Comparison of ENCODE assay signal across 1 cellular context in the genomic region with DNA sequence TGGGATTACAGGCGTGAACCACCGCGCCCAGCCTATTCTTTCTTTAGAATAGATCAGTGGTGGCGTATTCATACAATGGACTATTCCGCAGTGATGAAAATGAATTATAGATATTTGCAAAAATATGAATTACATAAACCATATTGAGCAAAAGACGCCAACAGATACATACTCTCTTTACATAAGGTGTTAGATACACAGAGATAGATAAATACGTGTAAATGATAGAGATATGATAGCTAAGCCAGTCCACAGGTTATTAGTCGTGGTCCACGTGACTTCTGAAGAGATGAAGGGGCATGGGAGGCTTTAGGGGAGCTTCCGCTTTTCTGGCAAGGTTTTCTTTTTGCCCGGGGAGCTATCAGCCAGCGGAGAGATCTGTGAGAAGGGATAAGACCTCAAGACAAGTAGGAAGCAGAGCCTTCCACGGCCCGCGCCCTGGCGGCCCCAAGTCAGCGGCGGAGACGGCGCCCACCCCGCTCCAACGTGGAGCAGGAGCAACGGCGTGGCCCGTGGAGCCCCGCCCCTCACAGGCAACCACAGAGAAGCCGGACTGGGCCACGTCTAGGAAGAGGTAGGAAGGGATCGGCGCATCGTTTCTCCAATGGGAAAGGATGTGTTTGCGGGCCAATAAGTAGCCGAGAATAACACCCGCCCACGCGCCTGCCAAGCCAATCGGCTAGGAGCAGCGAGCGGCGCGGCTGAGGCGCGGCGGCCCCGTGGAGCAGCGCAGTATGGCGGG.
TF ChIP-seq lines count a peak whose summit lies in the region.

A gene (plus strand): TSS at position 704 of the 742 bp plus-strand sequence. CDS start 31 bp downstream, at position 735.

TF ChIP-seq in K562, 482 proteins besides CTCF, POLR2A, EP300 and RAD21 (continued from another document and continues in another):
- TF ChIP-seq, protein P1, sequence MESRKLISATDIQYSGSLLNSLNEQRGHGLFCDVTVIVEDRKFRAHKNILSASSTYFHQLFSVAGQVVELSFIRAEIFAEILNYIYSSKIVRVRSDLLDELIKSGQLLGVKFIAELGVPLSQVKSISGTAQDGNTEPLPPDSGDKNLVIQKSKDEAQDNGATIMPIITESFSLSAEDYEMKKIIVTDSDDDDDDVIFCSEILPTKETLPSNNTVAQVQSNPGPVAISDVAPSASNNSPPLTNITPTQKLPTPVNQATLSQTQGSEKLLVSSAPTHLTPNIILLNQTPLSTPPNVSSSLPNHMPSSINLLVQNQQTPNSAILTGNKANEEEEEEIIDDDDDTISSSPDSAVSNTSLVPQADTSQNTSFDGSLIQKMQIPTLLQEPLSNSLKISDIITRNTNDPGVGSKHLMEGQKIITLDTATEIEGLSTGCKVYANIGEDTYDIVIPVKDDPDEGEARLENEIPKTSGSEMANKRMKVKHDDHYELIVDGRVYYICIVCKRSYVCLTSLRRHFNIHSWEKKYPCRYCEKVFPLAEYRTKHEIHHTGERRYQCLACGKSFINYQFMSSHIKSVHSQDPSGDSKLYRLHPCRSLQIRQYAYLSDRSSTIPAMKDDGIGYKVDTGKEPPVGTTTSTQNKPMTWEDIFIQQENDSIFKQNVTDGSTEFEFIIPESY (CRISPR knock-in tag; IDR thresholded peaks at IDR 0.05) = no peak; the same call in 1 of the 2 replicates
- TF ChIP-seq, protein P2, sequence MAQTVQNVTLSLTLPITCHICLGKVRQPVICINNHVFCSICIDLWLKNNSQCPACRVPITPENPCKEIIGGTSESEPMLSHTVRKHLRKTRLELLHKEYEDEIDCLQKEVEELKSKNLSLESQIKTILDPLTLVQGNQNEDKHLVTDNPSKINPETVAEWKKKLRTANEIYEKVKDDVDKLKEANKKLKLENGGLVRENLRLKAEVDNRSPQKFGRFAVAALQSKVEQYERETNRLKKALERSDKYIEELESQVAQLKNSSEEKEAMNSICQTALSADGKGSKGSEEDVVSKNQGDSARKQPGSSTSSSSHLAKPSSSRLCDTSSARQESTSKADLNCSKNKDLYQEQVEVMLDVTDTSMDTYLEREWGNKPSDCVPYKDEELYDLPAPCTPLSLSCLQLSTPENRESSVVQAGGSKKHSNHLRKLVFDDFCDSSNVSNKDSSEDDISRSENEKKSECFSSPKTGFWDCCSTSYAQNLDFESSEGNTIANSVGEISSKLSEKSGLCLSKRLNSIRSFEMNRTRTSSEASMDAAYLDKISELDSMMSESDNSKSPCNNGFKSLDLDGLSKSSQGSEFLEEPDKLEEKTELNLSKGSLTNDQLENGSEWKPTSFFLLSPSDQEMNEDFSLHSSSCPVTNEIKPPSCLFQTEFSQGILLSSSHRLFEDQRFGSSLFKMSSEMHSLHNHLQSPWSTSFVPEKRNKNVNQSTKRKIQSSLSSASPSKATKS (CRISPR knock-in tag; IDR thresholded peaks at IDR 0.05) = no peak
- no peak for TF ChIP-seq PHF21A (IDR thresholded peaks at IDR 0.05; ENCODE audit: borderline replicate concordance, low read depth)
- TF ChIP-seq, protein P3, sequence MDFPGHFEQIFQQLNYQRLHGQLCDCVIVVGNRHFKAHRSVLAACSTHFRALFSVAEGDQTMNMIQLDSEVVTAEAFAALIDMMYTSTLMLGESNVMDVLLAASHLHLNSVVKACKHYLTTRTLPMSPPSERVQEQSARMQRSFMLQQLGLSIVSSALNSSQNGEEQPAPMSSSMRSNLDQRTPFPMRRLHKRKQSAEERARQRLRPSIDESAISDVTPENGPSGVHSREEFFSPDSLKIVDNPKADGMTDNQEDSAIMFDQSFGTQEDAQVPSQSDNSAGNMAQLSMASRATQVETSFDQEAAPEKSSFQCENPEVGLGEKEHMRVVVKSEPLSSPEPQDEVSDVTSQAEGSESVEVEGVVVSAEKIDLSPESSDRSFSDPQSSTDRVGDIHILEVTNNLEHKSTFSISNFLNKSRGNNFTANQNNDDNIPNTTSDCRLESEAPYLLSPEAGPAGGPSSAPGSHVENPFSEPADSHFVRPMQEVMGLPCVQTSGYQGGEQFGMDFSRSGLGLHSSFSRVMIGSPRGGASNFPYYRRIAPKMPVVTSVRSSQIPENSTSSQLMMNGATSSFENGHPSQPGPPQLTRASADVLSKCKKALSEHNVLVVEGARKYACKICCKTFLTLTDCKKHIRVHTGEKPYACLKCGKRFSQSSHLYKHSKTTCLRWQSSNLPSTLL (IDR thresholded peaks at IDR 0.05) = no peak
- no peak for TF ChIP-seq ZNF253 (CRISPR knock-in tag; conservative IDR thresholded peaks at IDR 0.05)
- no peak for TF ChIP-seq STAT5B (CRISPR knock-in tag; IDR thresholded peaks at IDR 0.05)
- no peak for TF ChIP-seq FOXK1 (CRISPR knock-in tag; IDR thresholded peaks at IDR 0.05; ENCODE audit: borderline replicate concordance)
- TF ChIP-seq, protein P4, sequence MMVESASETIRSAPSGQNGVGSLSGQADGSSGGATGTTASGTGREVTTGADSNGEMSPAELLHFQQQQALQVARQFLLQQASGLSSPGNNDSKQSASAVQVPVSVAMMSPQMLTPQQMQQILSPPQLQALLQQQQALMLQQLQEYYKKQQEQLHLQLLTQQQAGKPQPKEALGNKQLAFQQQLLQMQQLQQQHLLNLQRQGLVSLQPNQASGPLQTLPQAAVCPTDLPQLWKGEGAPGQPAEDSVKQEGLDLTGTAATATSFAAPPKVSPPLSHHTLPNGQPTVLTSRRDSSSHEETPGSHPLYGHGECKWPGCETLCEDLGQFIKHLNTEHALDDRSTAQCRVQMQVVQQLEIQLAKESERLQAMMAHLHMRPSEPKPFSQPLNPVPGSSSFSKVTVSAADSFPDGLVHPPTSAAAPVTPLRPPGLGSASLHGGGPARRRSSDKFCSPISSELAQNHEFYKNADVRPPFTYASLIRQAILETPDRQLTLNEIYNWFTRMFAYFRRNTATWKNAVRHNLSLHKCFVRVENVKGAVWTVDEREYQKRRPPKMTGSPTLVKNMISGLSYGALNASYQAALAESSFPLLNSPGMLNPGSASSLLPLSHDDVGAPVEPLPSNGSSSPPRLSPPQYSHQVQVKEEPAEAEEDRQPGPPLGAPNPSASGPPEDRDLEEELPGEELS (CRISPR knock-in tag; IDR thresholded peaks at IDR 0.05; ENCODE audit: borderline replicate concordance) = no peak
- TF ChIP-seq PCBP2 (IDR thresholded peaks at IDR 0.05; ENCODE audit: low read depth, low read length, poor library complexity, severe bottlenecking) = no peak
- TF ChIP-seq HMG20B (CRISPR knock-in tag; IDR thresholded peaks at IDR 0.05) = no peak
- TF ChIP-seq TAL1 (IDR thresholded peaks at IDR 0.05) = no peak
- TF ChIP-seq, protein P5, sequence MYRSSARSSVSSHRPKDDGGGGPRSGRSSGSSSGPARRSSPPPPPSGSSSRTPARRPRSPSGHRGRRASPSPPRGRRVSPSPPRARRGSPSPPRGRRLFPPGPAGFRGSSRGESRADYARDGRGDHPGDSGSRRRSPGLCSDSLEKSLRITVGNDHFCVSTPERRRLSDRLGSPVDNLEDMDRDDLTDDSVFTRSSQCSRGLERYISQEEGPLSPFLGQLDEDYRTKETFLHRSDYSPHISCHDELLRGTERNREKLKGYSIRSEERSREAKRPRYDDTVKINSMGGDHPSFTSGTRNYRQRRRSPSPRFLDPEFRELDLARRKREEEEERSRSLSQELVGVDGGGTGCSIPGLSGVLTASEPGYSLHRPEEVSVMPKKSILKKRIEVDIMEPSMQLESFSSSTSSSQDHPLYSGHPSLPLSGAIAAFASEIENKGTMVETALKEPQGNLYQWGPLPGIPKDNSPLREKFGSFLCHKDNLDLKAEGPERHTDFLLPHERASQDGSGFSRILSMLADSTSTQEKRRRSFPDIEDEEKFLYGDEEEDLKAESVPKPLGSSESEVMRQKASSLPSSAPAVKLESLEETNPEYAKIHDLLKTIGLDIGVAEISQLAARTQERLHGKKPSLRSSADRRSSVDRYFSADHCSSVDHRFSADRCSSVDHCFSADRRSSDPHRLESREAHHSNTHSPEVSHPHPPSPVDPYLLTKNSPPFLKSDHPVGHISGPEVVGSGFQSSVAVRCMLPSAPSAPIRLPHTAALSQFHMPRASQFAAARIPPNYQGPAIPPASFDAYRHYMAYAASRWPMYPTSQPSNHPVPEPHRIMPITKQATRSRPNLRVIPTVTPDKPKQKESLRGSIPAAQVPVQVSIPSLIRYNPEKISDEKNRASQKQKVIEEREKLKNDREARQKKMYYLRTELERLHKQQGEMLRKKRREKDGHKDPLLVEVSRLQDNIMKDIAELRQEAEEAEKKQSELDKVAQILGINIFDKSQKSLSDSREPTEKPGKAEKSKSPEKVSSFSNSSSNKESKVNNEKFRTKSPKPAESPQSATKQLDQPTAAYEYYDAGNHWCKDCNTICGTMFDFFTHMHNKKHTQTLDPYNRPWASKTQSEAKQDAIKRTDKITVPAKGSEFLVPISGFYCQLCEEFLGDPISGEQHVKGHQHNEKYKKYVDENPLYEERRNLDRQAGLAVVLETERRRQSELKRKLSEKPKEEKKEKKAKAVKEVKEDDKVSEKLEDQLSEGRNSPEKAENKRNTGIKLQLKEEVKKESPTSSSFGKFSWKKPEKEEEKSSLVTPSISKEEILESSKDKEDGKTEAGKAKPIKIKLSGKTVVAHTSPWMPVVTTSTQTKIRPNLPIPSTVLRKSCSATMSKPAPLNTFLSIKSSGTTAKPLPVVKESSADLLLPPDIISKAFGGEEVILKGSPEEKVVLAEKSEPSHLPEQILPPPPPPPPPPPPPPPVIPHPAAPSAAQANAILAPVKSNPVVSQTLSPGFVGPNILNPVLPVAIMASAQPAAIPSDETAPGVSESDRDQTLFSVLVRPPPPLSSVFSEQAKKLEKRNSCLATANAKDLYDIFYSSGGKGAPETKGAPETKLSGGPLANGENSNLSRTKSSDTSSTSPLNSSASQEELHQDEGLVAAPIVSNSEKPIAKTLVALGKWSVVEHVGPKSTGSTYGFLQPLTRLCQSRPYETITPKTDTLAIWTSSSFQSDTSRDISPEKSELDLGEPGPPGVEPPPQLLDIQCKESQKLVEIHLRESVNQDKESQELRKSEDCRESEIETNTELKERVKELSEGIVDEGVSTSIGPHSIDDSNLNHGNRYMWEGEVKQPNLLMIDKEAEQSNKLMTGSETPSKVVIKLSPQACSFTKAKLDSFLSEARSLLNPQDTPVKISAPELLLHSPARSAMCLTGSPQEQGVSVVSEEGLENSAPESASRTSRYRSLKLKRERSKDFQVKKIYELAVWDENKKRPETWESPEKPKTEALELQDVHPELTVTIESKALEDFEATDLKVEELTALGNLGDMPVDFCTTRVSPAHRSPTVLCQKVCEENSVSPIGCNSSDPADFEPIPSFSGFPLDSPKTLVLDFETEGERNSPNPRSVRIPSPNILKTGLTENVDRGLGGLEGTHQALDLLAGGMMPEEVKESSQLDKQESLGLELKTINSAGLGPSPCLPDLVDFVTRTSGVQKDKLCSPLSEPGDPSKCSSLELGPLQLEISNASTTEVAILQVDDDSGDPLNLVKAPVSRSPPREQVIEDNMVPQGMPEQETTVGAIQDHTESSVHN (IDR thresholded peaks at IDR 0.05; ENCODE audit: borderline replicate concordance in 1 of 2, low read depth in 1 of 2) = no peak
- TF ChIP-seq MEF2A (IDR thresholded peaks at IDR 0.05; ENCODE audit: control insufficient read depth, low read depth, low read length) = no peak
- TF ChIP-seq TRIM28 (IDR thresholded peaks at IDR 0.05) = no peak
- TF ChIP-seq, protein P6, sequence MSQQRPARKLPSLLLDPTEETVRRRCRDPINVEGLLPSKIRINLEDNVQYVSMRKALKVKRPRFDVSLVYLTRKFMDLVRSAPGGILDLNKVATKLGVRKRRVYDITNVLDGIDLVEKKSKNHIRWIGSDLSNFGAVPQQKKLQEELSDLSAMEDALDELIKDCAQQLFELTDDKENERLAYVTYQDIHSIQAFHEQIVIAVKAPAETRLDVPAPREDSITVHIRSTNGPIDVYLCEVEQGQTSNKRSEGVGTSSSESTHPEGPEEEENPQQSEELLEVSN (IDR thresholded peaks at IDR 0.05; ENCODE audit: borderline replicate concordance in 1 of 2, extremely low read depth in 1 of 2, insufficient read depth in 1 of 2, insufficient read length in 1 of 2, low read depth in 1 of 2, low read length in 1 of 2, poor library complexity in 1 of 2, severe bottlenecking in 1 of 2) = peak; percentile 55 to 65
- peak; percentile 75; the same call in 1 of the 2 replicates for TF ChIP-seq MTA1 (IDR thresholded peaks at IDR 0.05; ENCODE audit: borderline replicate concordance)
- TF ChIP-seq ZNF436 (CRISPR knock-in tag; IDR thresholded peaks at IDR 0.05) = no peak
- no peak for TF ChIP-seq MEF2D (tag; conservative IDR thresholded peaks at IDR 0.05; ENCODE audit: low read depth)
- no peak for TF ChIP-seq FOXJ2 (tag; IDR thresholded peaks at IDR 0.05)
- TF ChIP-seq, protein P7, sequence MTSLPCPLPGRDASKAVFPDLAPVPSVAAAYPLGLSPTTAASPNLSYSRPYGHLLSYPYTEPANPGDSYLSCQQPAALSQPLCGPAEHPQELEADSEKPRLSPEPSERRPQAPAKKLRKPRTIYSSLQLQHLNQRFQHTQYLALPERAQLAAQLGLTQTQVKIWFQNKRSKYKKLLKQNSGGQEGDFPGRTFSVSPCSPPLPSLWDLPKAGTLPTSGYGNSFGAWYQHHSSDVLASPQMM (CRISPR knock-in tag; IDR thresholded peaks at IDR 0.05) = no peak
- no peak for TF ChIP-seq ZSCAN29 (IDR thresholded peaks at IDR 0.05)
- TF ChIP-seq KDM2B (CRISPR knock-in tag; IDR thresholded peaks at IDR 0.05) = no peak
- TF ChIP-seq, protein P8, sequence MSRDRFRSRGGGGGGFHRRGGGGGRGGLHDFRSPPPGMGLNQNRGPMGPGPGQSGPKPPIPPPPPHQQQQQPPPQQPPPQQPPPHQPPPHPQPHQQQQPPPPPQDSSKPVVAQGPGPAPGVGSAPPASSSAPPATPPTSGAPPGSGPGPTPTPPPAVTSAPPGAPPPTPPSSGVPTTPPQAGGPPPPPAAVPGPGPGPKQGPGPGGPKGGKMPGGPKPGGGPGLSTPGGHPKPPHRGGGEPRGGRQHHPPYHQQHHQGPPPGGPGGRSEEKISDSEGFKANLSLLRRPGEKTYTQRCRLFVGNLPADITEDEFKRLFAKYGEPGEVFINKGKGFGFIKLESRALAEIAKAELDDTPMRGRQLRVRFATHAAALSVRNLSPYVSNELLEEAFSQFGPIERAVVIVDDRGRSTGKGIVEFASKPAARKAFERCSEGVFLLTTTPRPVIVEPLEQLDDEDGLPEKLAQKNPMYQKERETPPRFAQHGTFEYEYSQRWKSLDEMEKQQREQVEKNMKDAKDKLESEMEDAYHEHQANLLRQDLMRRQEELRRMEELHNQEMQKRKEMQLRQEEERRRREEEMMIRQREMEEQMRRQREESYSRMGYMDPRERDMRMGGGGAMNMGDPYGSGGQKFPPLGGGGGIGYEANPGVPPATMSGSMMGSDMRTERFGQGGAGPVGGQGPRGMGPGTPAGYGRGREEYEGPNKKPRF (IDR thresholded peaks at IDR 0.05; ENCODE audit: low read depth, low read length) = no peak
- no peak for TF ChIP-seq IRF2 (CRISPR knock-in tag; IDR thresholded peaks at IDR 0.05)
- no peak for TF ChIP-seq EWSR1 (IDR thresholded peaks at IDR 0.05; ENCODE audit: borderline replicate concordance, low read depth, partially characterized antibody)
- peak; percentile 44 for TF ChIP-seq PHF20 (IDR thresholded peaks at IDR 0.05; ENCODE audit: partially characterized antibody)
- no peak for TF ChIP-seq PTRF (tag; IDR thresholded peaks at IDR 0.05)
- TF ChIP-seq MIER1 (IDR thresholded peaks at IDR 0.05; ENCODE audit: low read depth) = 0 out of 2 replicates have a peak, but pooled peaks have one; percentile 41
- TF ChIP-seq, protein P9, sequence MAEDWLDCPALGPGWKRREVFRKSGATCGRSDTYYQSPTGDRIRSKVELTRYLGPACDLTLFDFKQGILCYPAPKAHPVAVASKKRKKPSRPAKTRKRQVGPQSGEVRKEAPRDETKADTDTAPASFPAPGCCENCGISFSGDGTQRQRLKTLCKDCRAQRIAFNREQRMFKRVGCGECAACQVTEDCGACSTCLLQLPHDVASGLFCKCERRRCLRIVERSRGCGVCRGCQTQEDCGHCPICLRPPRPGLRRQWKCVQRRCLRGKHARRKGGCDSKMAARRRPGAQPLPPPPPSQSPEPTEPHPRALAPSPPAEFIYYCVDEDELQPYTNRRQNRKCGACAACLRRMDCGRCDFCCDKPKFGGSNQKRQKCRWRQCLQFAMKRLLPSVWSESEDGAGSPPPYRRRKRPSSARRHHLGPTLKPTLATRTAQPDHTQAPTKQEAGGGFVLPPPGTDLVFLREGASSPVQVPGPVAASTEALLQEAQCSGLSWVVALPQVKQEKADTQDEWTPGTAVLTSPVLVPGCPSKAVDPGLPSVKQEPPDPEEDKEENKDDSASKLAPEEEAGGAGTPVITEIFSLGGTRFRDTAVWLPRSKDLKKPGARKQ (CRISPR knock-in tag; IDR thresholded peaks at IDR 0.05) = peak; percentile 51; the same call in 1 of the 2 replicates
- TF ChIP-seq CBFB (CRISPR knock-in tag; IDR thresholded peaks at IDR 0.05) = no peak
